Comparison of ENCODE assay signal across 1 cellular context in genomic region chr9:75230469-75230868, GRCh38.
TF ChIP-seq lines count a peak whose summit lies in the region.

No MANE protein-coding gene starts in this region.

TF ChIP-seq in HepG2, 621 proteins besides CTCF, POLR2A, EP300 and RAD21 (continued from another document):
- peak; percentile 71; the same call in 1 of the 2 replicates for TF ChIP-seq FOXP4 (CRISPR knock-in tag; IDR thresholded peaks at IDR 0.05)
- no peak for TF ChIP-seq ZNF232 (CRISPR knock-in tag; IDR thresholded peaks at IDR 0.05; ENCODE audit: borderline replicate concordance)
- TF ChIP-seq ATM (IDR thresholded peaks at IDR 0.05; ENCODE audit: borderline replicate concordance): no peak
- no peak for TF ChIP-seq ZNF281 (CRISPR knock-in tag; IDR thresholded peaks at IDR 0.05; ENCODE audit: borderline replicate concordance)
- TF ChIP-seq ZNF224 (CRISPR knock-in tag; IDR thresholded peaks at IDR 0.05): no peak
- no peak for TF ChIP-seq RFX3 (CRISPR knock-in tag; IDR thresholded peaks at IDR 0.05)
- TF ChIP-seq MAFF (IDR thresholded peaks at IDR 0.05; ENCODE audit: low read depth, low read length): peak; percentile 38; the same call in 1 of the 2 replicates
- TF ChIP-seq MLX (CRISPR knock-in tag; IDR thresholded peaks at IDR 0.05): peak; percentile 48; the same call in 1 of the 2 replicates
- no peak for TF ChIP-seq BRD4 (CRISPR knock-in tag; IDR thresholded peaks at IDR 0.05)
- peak; percentile 72; the same call in 1 of the 2 replicates for TF ChIP-seq ZNF362 (CRISPR knock-in tag; IDR thresholded peaks at IDR 0.05; ENCODE audit: borderline replicate concordance)
- TF ChIP-seq U2AF1 (optimal IDR thresholded peaks at IDR 0.05; ENCODE audit: low read depth, low read length): no peak
- TF ChIP-seq FOXO4 (CRISPR knock-in tag; conservative IDR thresholded peaks at IDR 0.05): no peak
- TF ChIP-seq ZNF451 (CRISPR knock-in tag; IDR thresholded peaks at IDR 0.05): no peak
- TF ChIP-seq ATF4 (CRISPR knock-in tag; IDR thresholded peaks at IDR 0.05): 0 out of 4 replicates have a peak, but pooled peaks of 1 of the 2 experiments have one; percentile 22
- TF ChIP-seq GFI1 (CRISPR knock-in tag; IDR thresholded peaks at IDR 0.05; ENCODE audit: borderline replicate concordance): peak; percentile 41; the same call in 1 of the 2 replicates
- no peak for TF ChIP-seq BATF2 (CRISPR knock-in tag; IDR thresholded peaks at IDR 0.05)
- TF ChIP-seq SCMH1 (CRISPR knock-in tag; IDR thresholded peaks at IDR 0.05; ENCODE audit: borderline replicate concordance): no peak
- peak; percentile 66; the same call in 1 of the 2 replicates for TF ChIP-seq FOXA3 (CRISPR knock-in tag; IDR thresholded peaks at IDR 0.05)
- TF ChIP-seq BCL3 (CRISPR knock-in tag; IDR thresholded peaks at IDR 0.05): no peak
- no peak for TF ChIP-seq CHD2 (IDR thresholded peaks at IDR 0.05; ENCODE audit: low read depth, low read length)
- TF ChIP-seq SOX5 (CRISPR knock-in tag; IDR thresholded peaks at IDR 0.05; ENCODE audit: borderline replicate concordance): peak; percentile 47; the same call in 1 of the 2 replicates
- no peak for TF ChIP-seq ZNF567 (CRISPR knock-in tag; IDR thresholded peaks at IDR 0.05; ENCODE audit: borderline replicate concordance)
- TF ChIP-seq ZNF446 (CRISPR knock-in tag; IDR thresholded peaks at IDR 0.05): no peak
- TF ChIP-seq MIXL1 (CRISPR knock-in tag; IDR thresholded peaks at IDR 0.05): peak; percentile 73
- TF ChIP-seq MAX (IDR thresholded peaks at IDR 0.05): 0 out of 2 replicates have a peak, but pooled peaks have one; percentile 28
- TF ChIP-seq IRF9 (CRISPR knock-in tag; IDR thresholded peaks at IDR 0.05; ENCODE audit: borderline replicate concordance): no peak
- TF ChIP-seq AGO1 (IDR thresholded peaks at IDR 0.05; ENCODE audit: low read depth, low read length, poor library complexity, severe bottlenecking): no peak
- no peak for TF ChIP-seq MXD4 (CRISPR knock-in tag; IDR thresholded peaks at IDR 0.05)
- no peak for TF ChIP-seq ZNF670 (CRISPR knock-in tag; IDR thresholded peaks at IDR 0.05; ENCODE audit: borderline replicate concordance)
- TF ChIP-seq BCL6 (CRISPR knock-in tag; IDR thresholded peaks at IDR 0.05): peak; percentile 24
- TF ChIP-seq ZNF234 (CRISPR knock-in tag; conservative IDR thresholded peaks at IDR 0.05): no peak
- no peak for TF ChIP-seq HDAC6 (IDR thresholded peaks at IDR 0.05; ENCODE audit: low read depth, low read length)
- TF ChIP-seq ZNF263 (CRISPR knock-in tag; IDR thresholded peaks at IDR 0.05): no peak
- TF ChIP-seq PPARG (CRISPR knock-in tag; conservative IDR thresholded peaks at IDR 0.05): no peak
- no peak for TF ChIP-seq ZFP41 (CRISPR knock-in tag; IDR thresholded peaks at IDR 0.05; ENCODE audit: borderline replicate concordance)
- no peak for TF ChIP-seq NR1H2 (CRISPR knock-in tag; IDR thresholded peaks at IDR 0.05; ENCODE audit: borderline replicate concordance, low read depth)
- TF ChIP-seq FOXO1 (CRISPR knock-in tag; IDR thresholded peaks at IDR 0.05): no peak
- TF ChIP-seq NFATC3 (CRISPR knock-in tag; IDR thresholded peaks at IDR 0.05): no peak
- no peak for TF ChIP-seq GMEB2 (CRISPR knock-in tag; IDR thresholded peaks at IDR 0.05; ENCODE audit: low read depth)
TF ChIP-seq in HepG2: peak in this region for 19.
